Comparison of ENCODE assay signal across 17 cellular contexts in the genomic region with DNA sequence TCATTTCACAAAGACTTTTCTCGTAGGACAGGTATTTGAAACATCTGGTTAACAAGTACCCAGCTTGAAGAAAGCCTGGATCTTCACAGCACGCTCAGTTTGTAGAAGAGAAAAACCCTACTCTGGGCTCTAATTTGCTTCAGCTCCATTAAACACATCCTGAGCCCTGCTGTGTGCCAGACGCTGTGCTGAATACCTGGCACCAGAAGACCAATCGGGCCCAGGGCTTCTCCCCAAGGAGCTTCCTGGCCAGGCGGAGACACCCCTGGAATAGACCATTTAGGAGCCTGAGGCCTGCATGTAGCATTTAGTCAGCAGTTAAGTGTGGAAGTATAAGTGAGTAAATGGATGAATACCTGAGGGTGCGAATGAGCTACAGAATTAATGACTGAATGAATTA. TPM values are rescaled to one million over a fixed set of nuclear protein-coding genes. Genes with fewer than 3 reads are reported as not detected.
DNase-seq lines count a peak whose midpoint lies in the region; ATAC-seq and TF ChIP-seq lines count a peak whose summit lies in the region.
"Had no signal": no experiment of that assay in that cellular context is flagged by ENCODE, and none has a peak within 500 bp of the region (broad histone marks: within the 10 kb centered on the region; RNA-seq: fewer than 3 reads in every experiment).

No MANE protein-coding gene starts in this region.

- H3K4me3 ChIP-seq in A673 (ENCODE audit: low read depth, low read length, poor library complexity, severe bottlenecking) (no peak overlapping the region), NT2/D1 (ENCODE audit: insufficient read length, low read depth) (no peak overlapping the region), endodermal cell (ENCODE audit: low read length) (no peak overlapping the region), spleen (no peak overlapping the region)
- H3K4me3 ChIP-seq: BLaER1 treated with 17β-estradiol and CSF1 and Interleukin-3, amounts not matched to agents 10 nM and 100 nM had no signal

- no peak for TF ChIP-seq POLR2A in spleen (IDR thresholded peaks at IDR 0.05)

- peaks cover 6% of the 10 kb centered on the region for H3K27me3 Mint-ChIP-seq in endodermal cell (ENCODE audit: insufficient read depth)

- H3K9ac ChIP-seq in NT2/D1 (ENCODE audit: insufficient read length, low read depth), result no peak overlapping the region
- no peak overlapping the region for H3K9ac ChIP-seq in endodermal cell (ENCODE audit: extremely low read depth, low read length, poor library complexity, severe bottlenecking)
- H3K9ac ChIP-seq: BLaER1 treated with 17β-estradiol and CSF1 and Interleukin-3, amounts not matched to agents 10 nM and 100 nM had no signal

- WGBS in endodermal cell (ENCODE audit: insufficient coverage in 1 of 2, insufficient read length in 1 of 2), 2 experiments, result 62 to 66% methylated on average over 6 of the region's 6 CpGs
- WGBS in spleen, 5 donors, result 84 to 89% (median 87%) methylated on average over 6 of the region's 6 CpGs

- no peak overlapping the region for H3K27ac ChIP-seq in A673 (ENCODE audit: low read depth, low read length, poor library complexity, severe bottlenecking)
- no peak overlapping the region for H3K27ac ChIP-seq in endodermal cell (ENCODE audit: low read depth, low read length)
- H3K27ac ChIP-seq in spleen, result no peak overlapping the region
- H3K27ac ChIP-seq: BLaER1 treated with 17β-estradiol and CSF1 and Interleukin-3, amounts not matched to agents 10 nM and 100 nM; HL-60 had no signal

- CTCF ChIA-PET in A673 (lab: Charles Lee), result no interaction called here

- ATAC-seq in HG02970 (IDR thresholded peaks at IDR 0.05; ENCODE audit: low FRiP score, unreplicated experiment) (no peak), GM21723 (IDR thresholded peaks at IDR 0.05; ENCODE audit: unreplicated experiment) (no peak)

- peak; percentile 30 for DNase-seq in A673 (ENCODE audit: low spot score)
- peak; percentile 47 for DNase-seq in NT2/D1 (ENCODE audit: low read depth, low spot score)
- peak; percentile 84 for DNase-seq in endodermal cell
- peak; percentile 22 for DNase-seq in spleen
- DNase-seq in activated CD4-positive, alpha-beta T cell treated with anti-CD3 and anti-CD28 coated beads for 4 hours, result no peak
- DNase-seq: 8988T; ACHN; CD4-positive, CD25-positive, alpha-beta regulatory T cell; DMS53; GF-D8; GOT3; HCEC 1CT; HFFc6 had no signal

- H3K9me3 ChIP-seq in A673 (ENCODE audit: low read depth, low read length, poor library complexity, severe bottlenecking), result no peaks in the 10 kb centered on the region
- H3K9me3 ChIP-seq in NT2/D1 (ENCODE audit: insufficient read depth, low read length), result no peaks in the 10 kb centered on the region
- H3K9me3 ChIP-seq in endodermal cell (ENCODE audit: control insufficient read depth, low read length), result no peaks in the 10 kb centered on the region
- no peaks in the 10 kb centered on the region for H3K9me3 ChIP-seq in spleen
- H3K9me3 ChIP-seq: BLaER1 treated with 17β-estradiol and CSF1 and Interleukin-3, amounts not matched to agents 10 nM and 100 nM had no signal

- peaks cover 4% of the 10 kb centered on the region for H3K4me1 ChIP-seq in A673 (ENCODE audit: insufficient read depth, low read length, poor library complexity, severe bottlenecking)
- H3K4me1 ChIP-seq in NT2/D1 (ENCODE audit: insufficient read depth, insufficient read length), result no peaks in the 10 kb centered on the region
- H3K4me1 ChIP-seq in endodermal cell (ENCODE audit: control insufficient read depth, insufficient read depth, low read length), result no peaks in the 10 kb centered on the region
- H3K4me1 ChIP-seq in spleen, result no peaks in the 10 kb centered on the region

- H3K27me3 ChIP-seq in A673 (replicated peaks; ENCODE audit: insufficient read depth, low read depth, low read length, poor library complexity) (no peaks in the 10 kb centered on the region), NT2/D1 (ENCODE audit: insufficient read depth, insufficient read length) (no peaks in the 10 kb centered on the region), endodermal cell (ENCODE audit: control insufficient read depth, insufficient read depth, low read length, poor library complexity, severe bottlenecking) (no peaks in the 10 kb centered on the region), spleen (replicated peaks in 1 of 7) (no peaks in the 10 kb centered on the region)
- H3K27me3 ChIP-seq: BLaER1 treated with 17β-estradiol and CSF1 and Interleukin-3, amounts not matched to agents 10 nM and 100 nM had no signal

- POLR2A ChIA-PET in A673 (lab: Charles Lee; ENCODE audit: low non-redundant PET), result no interaction called here

- no TSS peak for BruUV-seq in A673 (replicated peaks; lab: Mats Ljungman, UMichigan)

- no peak overlapping the region for H3K4me3 Mint-ChIP-seq in endodermal cell
- H3K4me3 Mint-ChIP-seq: CD4-positive, CD25-positive, alpha-beta regulatory T cell; HFFc6 had no signal

- TF ChIP-seq CTCF in A673 (conservative IDR thresholded peaks at IDR 0.05; ENCODE audit: low read depth, low read length) (no peak), endodermal cell (conservative IDR thresholded peaks at IDR 0.05) (no peak), spleen (IDR thresholded peaks at IDR 0.05 in 8 of 11, conservative IDR thresholded peaks at IDR 0.05 in 3 of 11) (no peak)

- intact Hi-C loops in A673 (cut with micrococcal nuclease; ENCODE audit: unreplicated experiment) (no loop called here), spleen (cut with DNase I; ENCODE audit: low total_unique reads) (no loop called here)

- H3K36me3 Mint-ChIP-seq in endodermal cell (ENCODE audit: low read depth), result no peaks in the 10 kb centered on the region

- H3K27ac Mint-ChIP-seq in endodermal cell, result no peak overlapping the region
- H3K27ac Mint-ChIP-seq: CD4-positive, CD25-positive, alpha-beta regulatory T cell; HFFc6 had no signal

- peaks cover 4% of the 10 kb centered on the region for H3K4me1 Mint-ChIP-seq in endodermal cell
- H3K4me1 Mint-ChIP-seq: CD4-positive, CD25-positive, alpha-beta regulatory T cell had no signal

- H3K9me3 Mint-ChIP-seq in endodermal cell, result no peaks in the 10 kb centered on the region
- H3K9me3 Mint-ChIP-seq: CD4-positive, CD25-positive, alpha-beta regulatory T cell; HFFc6 had no signal

- H3K36me3 ChIP-seq in A673 (ENCODE audit: insufficient read depth, low read length, poor library complexity, severe bottlenecking) (no peaks in the 10 kb centered on the region), NT2/D1 (ENCODE audit: insufficient read depth, insufficient read length, low read length) (no peaks in the 10 kb centered on the region), endodermal cell (ENCODE audit: control insufficient read depth, insufficient read depth, low read length) (no peaks in the 10 kb centered on the region), spleen (peaks cover 0 to 51% (median 25%) of the 10 kb centered on the region in 6 donors)

RNA-seq across cellular contexts. Expression of a gene that starts 8.9 kb away (rescaled TPM):
- total RNA-seq in A673 (2021) (6.9 and 8.6 TPM in 2 replicates), endodermal cell (10 to 100 TPM in 1 of 2 donors, 1 to 10 TPM in 1; 9.7 to 13.6 TPM), spleen (10 to 100 TPM in 2 of 7 donors, 1 to 10 TPM in 5; 6.2 to 13.5 (median 9.0) TPM)
- 64.2 TPM for polyA plus RNA-seq in endodermal cell (2013, experiment 1 of 2)
- polyA plus RNA-seq in endodermal cell (2013, experiment 2 of 2), result 65.0 TPM
- polyA plus RNA-seq in spleen, result 1 to 10 TPM; 3.9 to 6.2 (median 5.1) TPM

RNA-seq across cellular contexts. Expression of a gene that starts 44.0 kb away (rescaled TPM):
- total RNA-seq in A673 (2021) (91.2 and 116 TPM in 2 replicates), endodermal cell (10 to 100 TPM; 55.1 to 70.5 TPM), spleen (10 to 100 TPM; 35.7 to 58.8 (median 47.5) TPM)
- 48.4 TPM for polyA plus RNA-seq in endodermal cell (2013, experiment 1 of 2)
- 40.6 TPM for polyA plus RNA-seq in endodermal cell (2013, experiment 2 of 2)
- polyA plus RNA-seq in spleen, result 10 to 100 TPM; 14.8 to 23.7 (median 22.2) TPM

Comparison
In these comparisons a context has a peak if more than half of its experiments do, and no peak if none do; other contexts are left out.
1. DNase-seq: peak in A673 (single experiment), NT2/D1 (single experiment), endodermal cell (single experiment) and spleen (single experiment); none in activated CD4-positive, alpha-beta T cell treated with anti-CD3 and anti-CD28 coated beads for 4 hours (0 of 2).